Comparison of ENCODE assay signal across 10 cellular contexts in the genomic region with DNA sequence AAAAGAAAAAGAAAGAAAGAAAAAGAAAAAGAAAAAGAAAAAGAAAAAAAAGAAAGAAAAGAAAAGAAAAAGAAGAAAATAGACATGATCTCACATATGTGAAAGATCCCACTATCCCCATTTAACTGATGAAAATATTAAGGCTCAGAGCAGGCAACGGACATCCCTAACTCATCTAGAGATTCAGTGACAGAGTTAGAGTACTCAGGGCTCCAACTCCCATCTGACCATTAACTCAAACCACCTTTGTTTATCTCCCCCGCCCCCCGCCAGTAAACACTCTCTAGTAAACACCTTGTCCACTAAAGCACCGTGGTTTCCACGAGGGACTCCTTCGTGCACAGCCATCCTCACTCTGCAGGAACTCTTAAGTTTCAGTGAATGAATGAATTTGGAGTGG.
DNase-seq lines count a peak whose midpoint lies in the region; ATAC-seq, FAIRE-seq and TF ChIP-seq lines count a peak whose summit lies in the region.
"Had no signal": no experiment of that assay in that cellular context is flagged by ENCODE, and none has a peak within 500 bp of the region (broad histone marks: within the 10 kb centered on the region; RNA-seq: fewer than 3 reads in every experiment).

No MANE protein-coding gene starts in this region.

- H3K4me1 Mint-ChIP-seq in nephron: peaks cover 61% of the 10 kb centered on the region

- no peak for TF ChIP-seq RAD21 in A549 (conservative IDR thresholded peaks at IDR 0.05 in 1 of 2, IDR thresholded peaks at IDR 0.05 in 1 of 2)

- no peak for ATAC-seq in A549
- no peak for ATAC-seq in HG03354 (IDR thresholded peaks at IDR 0.05; ENCODE audit: poor library complexity, severe bottlenecking, unreplicated experiment)
- no peak for ATAC-seq in GM18909 (IDR thresholded peaks at IDR 0.05; ENCODE audit: poor library complexity, unreplicated experiment)
- no peak for ATAC-seq in HG03159 (IDR thresholded peaks at IDR 0.05; ENCODE audit: unreplicated experiment)

- no peak for TF ChIP-seq POLR2A in A549 (IDR thresholded peaks at IDR 0.05; ENCODE audit: low read length)

- DNase-seq in A549 (ENCODE audit: low read depth in 1 of 2, low spot score in 1 of 2): no peak
- DNase-seq in MM.1S: no peak
- no peak for DNase-seq in dorsolateral prefrontal cortex
- DNase-seq in stimulated activated CD4-positive, alpha-beta T cell treated with anti-CD3 and anti-CD28 coated beads, Interleukin-4, amount 100 ng/mL, for 1 hour: no peak
- DNase-seq: RPMI8226 had no signal

- no peak overlapping the region for H3K9ac ChIP-seq in MM.1S (ENCODE audit: low read length)

- TF ChIP-seq CTCF in A549 (IDR thresholded peaks at IDR 0.05): no peak
- TF ChIP-seq CTCF in MM.1S (IDR thresholded peaks at IDR 0.05; ENCODE audit: low read length): no peak
- no peak for TF ChIP-seq CTCF in dorsolateral prefrontal cortex (IDR thresholded peaks at IDR 0.05 in 54 of 56, conservative IDR thresholded peaks at IDR 0.05 in 2 of 56; ENCODE audit: low read depth in 1 of 56, partially characterized antibody in 56 of 56)
- no peak for TF ChIP-seq CTCF in nephron (IDR thresholded peaks at IDR 0.05; ENCODE audit: unreplicated experiment in 3 of 3)

- intact Hi-C loops in dorsolateral prefrontal cortex (cut with DNase I): loop anchor here in 1 of 2 donors (5.0 kb wide), 2 partner anchors 66 to 311 kb away; no protein-coding TSS in a partner anchor

- no peaks in the 10 kb centered on the region for H3K9me2 ChIP-seq in MM.1S (replicated peaks; ENCODE audit: insufficient read depth, low read length)

- FAIRE-seq in A549 (lab: Jason Lieb, UNC): no peak
- FAIRE-seq: endometrium had no signal

- H3K4me2 ChIP-seq in A549: peak overlapping the region; percentile 95
- peak overlapping the region; percentile 63; the same call in 1 of the 2 replicates for H3K4me2 ChIP-seq in MM.1S (ENCODE audit: low read depth, low read length)

- no peak overlapping the region for H2AFZ ChIP-seq in MM.1S (ENCODE audit: low read length)

- peak overlapping the region; percentile 96 to 98 (median 98) for H3K27ac Mint-ChIP-seq in nephron

- no peaks in the 10 kb centered on the region for H3K36me3 ChIP-seq in MM.1S (replicated peaks; ENCODE audit: insufficient read depth, low read length)

- H3K27ac ChIP-seq in A549: peak overlapping the region; percentile 98 to 100
- no peak overlapping the region for H3K27ac ChIP-seq in MM.1S (ENCODE audit: low read length)
- peak overlapping the region; percentile 81 to 99 (median 97) for H3K27ac ChIP-seq in dorsolateral prefrontal cortex

- H4K20me1 ChIP-seq in MM.1S (ENCODE audit: insufficient read depth, low read length): no peaks in the 10 kb centered on the region

- H3K27me3 ChIP-seq in MM.1S (replicated peaks; ENCODE audit: insufficient read depth, low read length) (peaks cover 83% of the 10 kb centered on the region), dorsolateral prefrontal cortex (no peaks in the 10 kb centered on the region)

- 23% methylated on average over 5 of the region's 6 CpGs for WGBS in A549 (ENCODE audit: missing lambda C conversion rate)

- H3K4me1 ChIP-seq in A549: peaks cover 62% of the 10 kb centered on the region
- peaks cover 7% of the 10 kb centered on the region; the same call in 1 of the 2 replicates for H3K4me1 ChIP-seq in MM.1S (ENCODE audit: low read length)

- TF ChIP-seq EP300 in A549 (IDR thresholded peaks at IDR 0.05): no peak

- H3K9me3 ChIP-seq in A549 (no peaks in the 10 kb centered on the region), MM.1S (replicated peaks; ENCODE audit: insufficient read depth, low read length) (no peaks in the 10 kb centered on the region)

- H3F3A ChIP-seq in MM.1S (ENCODE audit: insufficient read depth, low read length): peaks cover 6% of the 10 kb centered on the region

- CTCF ChIA-PET in A549 (lab: Yijun Ruan, JAX): interaction anchor here (0.7 to 13.2 kb wide), 7 partner anchors 73 to 337 kb away, joined by 3 to 136 read pairs (median 7); no protein-coding TSS in a partner anchor

- H3K4me3 ChIP-seq in A549: 0 out of 3 replicates have a peak overlapping the region, but pooled peaks have one; percentile 6
- H3K4me3 ChIP-seq in MM.1S (ENCODE audit: low read length): no peak overlapping the region
- peak overlapping the region in 6 of 59 donors; percentile 59 to 73 (median 68) for H3K4me3 ChIP-seq in dorsolateral prefrontal cortex

- no peaks in the 10 kb centered on the region for H3K36me3 Mint-ChIP-seq in nephron (ENCODE audit: low read depth)

- no peaks in the 10 kb centered on the region for H3K9me3 Mint-ChIP-seq in nephron

- H3K27me3 Mint-ChIP-seq in nephron (ENCODE audit: low read depth): no peaks in the 10 kb centered on the region

- H3K79me2 ChIP-seq in MM.1S (ENCODE audit: low read length): no peaks in the 10 kb centered on the region

- peak overlapping the region; percentile 81 to 95 (median 83) for H3K4me3 Mint-ChIP-seq in nephron

- POLR2A ChIA-PET in A549 (lab: Yijun Ruan, JAX): interaction anchor here (2.1 to 5.8 kb wide), 7 partner anchors 10 to 144 kb away, joined by 13 to 146 read pairs (median 47); partner anchors contain the start of gene TGIF1

TF ChIP-seq in A549, 52 proteins besides CTCF, POLR2A, EP300 and RAD21:
- TF ChIP-seq EHF (CRISPR knock-in tag; IDR thresholded peaks at IDR 0.05) (0 out of 2 replicates have a peak, but pooled peaks have one; percentile 12), HOXA7 (CRISPR knock-in tag; IDR thresholded peaks at IDR 0.05) (no peak), HOXB13 (CRISPR knock-in tag; IDR thresholded peaks at IDR 0.05; ENCODE audit: low read depth) (0 out of 2 replicates have a peak, but pooled peaks have one; percentile 22)
- TF ChIP-seq, protein P1, sequence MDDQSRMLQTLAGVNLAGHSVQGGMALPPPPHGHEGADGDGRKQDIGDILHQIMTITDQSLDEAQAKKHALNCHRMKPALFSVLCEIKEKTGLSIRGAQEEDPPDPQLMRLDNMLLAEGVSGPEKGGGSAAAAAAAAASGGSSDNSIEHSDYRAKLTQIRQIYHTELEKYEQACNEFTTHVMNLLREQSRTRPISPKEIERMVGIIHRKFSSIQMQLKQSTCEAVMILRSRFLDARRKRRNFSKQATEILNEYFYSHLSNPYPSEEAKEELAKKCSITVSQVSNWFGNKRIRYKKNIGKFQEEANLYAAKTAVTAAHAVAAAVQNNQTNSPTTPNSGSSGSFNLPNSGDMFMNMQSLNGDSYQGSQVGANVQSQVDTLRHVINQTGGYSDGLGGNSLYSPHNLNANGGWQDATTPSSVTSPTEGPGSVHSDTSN (IDR thresholded peaks at IDR 0.05): no peak
